Comparison of ENCODE assay signal across 8 cellular contexts in genomic region chr21:28884481-28884880, GRCh38.
A peak's percentile ranks its signal among the peaks of the same experiment; 100 is the strongest.
DNase-seq lines count a peak whose midpoint lies in the region; ATAC-seq and TF ChIP-seq lines count a peak whose summit lies in the region.

No MANE protein-coding gene starts in this region.

- in situ Hi-C loops in gastrocnemius medialis (cut with MboI; ENCODE audit: low sequenced_read_pairs in 4 of 4), result no loop called here

- CTCF ChIA-PET in activated B cell treated with CpG ODN at 0.5 μM for 24 hours (lab: Charles Lee), result interaction anchor here (1.2 kb wide), 1 partner anchor 55 kb away, joined by 3 read pairs; no protein-coding TSS in a partner anchor

- peaks cover 7% of the 10 kb centered on the region for H3K36me3 Mint-ChIP-seq in T-helper 1 cell treated with Interleukin-12 subunit alpha and Interleukin-12 subunit beta and Interleukin-4 antibody, amounts not matched to agents 30 μg/mL and 1 μg/mL, for 36 hours (ENCODE audit: low read depth)
- peaks cover 28% of the 10 kb centered on the region for H3K36me3 Mint-ChIP-seq in activated B cell treated with CpG ODN at 0.5 μM for 24 hours (ENCODE audit: low read depth)

- no peaks in the 10 kb centered on the region for H3K9me3 Mint-ChIP-seq in T-helper 1 cell treated with Interleukin-12 subunit alpha and Interleukin-12 subunit beta and Interleukin-4 antibody, amounts not matched to agents 30 μg/mL and 1 μg/mL, for 36 hours
- peaks cover 5% of the 10 kb centered on the region for H3K9me3 Mint-ChIP-seq in activated B cell treated with CpG ODN at 0.5 μM for 24 hours

- peak overlapping the region; percentile 68 to 82 (median 70) for H3K4me3 ChIP-seq in gastrocnemius medialis

- peak overlapping the region; percentile 97 for H3K27ac Mint-ChIP-seq in T-helper 1 cell treated with Interleukin-12 subunit alpha and Interleukin-12 subunit beta and Interleukin-4 antibody, amounts not matched to agents 30 μg/mL and 1 μg/mL, for 36 hours
- peak overlapping the region; percentile 93 for H3K27ac Mint-ChIP-seq in activated B cell treated with CpG ODN at 0.5 μM for 24 hours

- peaks cover 18% of the 10 kb centered on the region for H3K4me1 Mint-ChIP-seq in T-helper 1 cell treated with Interleukin-12 subunit alpha and Interleukin-12 subunit beta and Interleukin-4 antibody, amounts not matched to agents 30 μg/mL and 1 μg/mL, for 36 hours (ENCODE audit: low read depth)
- peaks cover 20% of the 10 kb centered on the region for H3K4me1 Mint-ChIP-seq in activated B cell treated with CpG ODN at 0.5 μM for 24 hours

- H3K36me3 ChIP-seq in gastrocnemius medialis, result peaks cover 0 to 32% of the 10 kb centered on the region in 2 donors

- intact Hi-C loops in activated B cell treated with CpG ODN at 0.5 μM for 24 hours (cut with micrococcal nuclease), result no loop called here
- intact Hi-C loops in left ventricle myocardium superior (cut with micrococcal nuclease), result no loop called here
- intact Hi-C loops in gastrocnemius medialis (cut with DNase I; ENCODE audit: low total_unique reads), result loop anchor here (10.0 kb wide), 2 partner anchors 110 to 260 kb away; partner anchors contain the start of gene LTN1

- DNase-seq in T-helper 1 cell (no peak), HS-5 (ENCODE audit: low read depth) (peak; percentile 4), activated B cell treated with CpG ODN at 0.5 μM for 24 hours (no peak), left ventricle myocardium superior (no peak), gastrocnemius medialis (no peak), putamen (ENCODE audit: low spot score) (no peak)

- peak overlapping the region; percentile 83 to 89 (median 88) for H3K27ac ChIP-seq in gastrocnemius medialis

- H3K27me3 ChIP-seq in gastrocnemius medialis, result no peaks in the 10 kb centered on the region

- TF ChIP-seq CTCF in activated B cell treated with CpG ODN at 0.5 μM for 24 hours (IDR thresholded peaks at IDR 0.05) (no peak), gastrocnemius medialis (IDR thresholded peaks at IDR 0.05 in 4 of 5, conservative IDR thresholded peaks at IDR 0.05 in 1 of 5) (no peak)

- POLR2A ChIA-PET in activated B cell treated with CpG ODN at 0.5 μM for 24 hours (lab: Charles Lee), result interaction anchor here (0.9 to 1.3 kb wide), 6 partner anchors 108 to 533 kb away, joined by 3 to 6 read pairs (median 4); partner anchors contain the start of genes LTN1 and USP16

- peaks cover 7 to 11% of the 10 kb centered on the region in 2 donors for H3K4me1 ChIP-seq in gastrocnemius medialis

- TF ChIP-seq POLR2A in gastrocnemius medialis (IDR thresholded peaks at IDR 0.05), result no peak

- peak overlapping the region; percentile 93 for H3K4me3 Mint-ChIP-seq in T-helper 1 cell treated with Interleukin-12 subunit alpha and Interleukin-12 subunit beta and Interleukin-4 antibody, amounts not matched to agents 30 μg/mL and 1 μg/mL, for 36 hours
- H3K4me3 Mint-ChIP-seq in activated B cell treated with CpG ODN at 0.5 μM for 24 hours, result peak overlapping the region; percentile 88

- peaks cover 15% of the 10 kb centered on the region for H3K27me3 Mint-ChIP-seq in T-helper 1 cell treated with Interleukin-12 subunit alpha and Interleukin-12 subunit beta and Interleukin-4 antibody, amounts not matched to agents 30 μg/mL and 1 μg/mL, for 36 hours (ENCODE audit: low read depth)
- H3K27me3 Mint-ChIP-seq in activated B cell treated with CpG ODN at 0.5 μM for 24 hours, result peaks cover 3% of the 10 kb centered on the region

- ATAC-seq in activated B cell treated with CpG ODN at 0.5 μM for 24 hours (ENCODE audit: low read depth), result no peak
- ATAC-seq in left ventricle myocardium superior, result peak; percentile 50
- peak in 1 of 2 donors; percentile 47 for ATAC-seq in gastrocnemius medialis
- no peak for ATAC-seq in HG03457 (IDR thresholded peaks at IDR 0.05; ENCODE audit: unreplicated experiment)

- no peaks in the 10 kb centered on the region for H3K9me3 ChIP-seq in gastrocnemius medialis
